1 cellular context compared by ENCODE assay signal in the genomic region with DNA sequence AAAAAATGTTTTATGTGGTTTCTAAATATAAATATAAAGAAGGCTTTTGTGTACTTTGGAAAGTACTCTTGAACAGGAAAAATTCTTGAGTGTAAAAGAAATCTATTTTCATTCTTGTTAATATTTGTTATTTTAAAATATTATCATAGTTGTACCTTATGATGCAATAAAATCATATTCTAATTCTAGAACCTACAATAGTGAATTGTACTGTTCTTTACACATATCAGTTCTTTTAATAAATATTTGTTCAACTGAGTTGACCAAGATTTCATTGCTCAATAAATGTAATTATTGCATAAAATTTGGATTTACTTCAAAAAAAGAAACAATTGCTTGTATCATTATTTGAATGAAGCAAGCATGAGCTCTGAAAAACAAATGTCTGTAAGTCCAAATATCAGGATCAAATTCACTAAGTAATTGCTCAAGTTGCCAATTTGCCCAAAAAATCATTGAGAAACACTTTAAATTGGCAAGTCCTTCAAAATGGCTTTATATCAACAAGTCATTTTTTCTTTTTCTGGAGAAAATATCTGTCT.
TF ChIP-seq lines count a peak whose summit lies in the region.

No MANE protein-coding gene starts in this region.

TF ChIP-seq in HCT116, 20 proteins besides CTCF, POLR2A, EP300 and RAD21 (continued from another document):
- TF ChIP-seq, protein P1, sequence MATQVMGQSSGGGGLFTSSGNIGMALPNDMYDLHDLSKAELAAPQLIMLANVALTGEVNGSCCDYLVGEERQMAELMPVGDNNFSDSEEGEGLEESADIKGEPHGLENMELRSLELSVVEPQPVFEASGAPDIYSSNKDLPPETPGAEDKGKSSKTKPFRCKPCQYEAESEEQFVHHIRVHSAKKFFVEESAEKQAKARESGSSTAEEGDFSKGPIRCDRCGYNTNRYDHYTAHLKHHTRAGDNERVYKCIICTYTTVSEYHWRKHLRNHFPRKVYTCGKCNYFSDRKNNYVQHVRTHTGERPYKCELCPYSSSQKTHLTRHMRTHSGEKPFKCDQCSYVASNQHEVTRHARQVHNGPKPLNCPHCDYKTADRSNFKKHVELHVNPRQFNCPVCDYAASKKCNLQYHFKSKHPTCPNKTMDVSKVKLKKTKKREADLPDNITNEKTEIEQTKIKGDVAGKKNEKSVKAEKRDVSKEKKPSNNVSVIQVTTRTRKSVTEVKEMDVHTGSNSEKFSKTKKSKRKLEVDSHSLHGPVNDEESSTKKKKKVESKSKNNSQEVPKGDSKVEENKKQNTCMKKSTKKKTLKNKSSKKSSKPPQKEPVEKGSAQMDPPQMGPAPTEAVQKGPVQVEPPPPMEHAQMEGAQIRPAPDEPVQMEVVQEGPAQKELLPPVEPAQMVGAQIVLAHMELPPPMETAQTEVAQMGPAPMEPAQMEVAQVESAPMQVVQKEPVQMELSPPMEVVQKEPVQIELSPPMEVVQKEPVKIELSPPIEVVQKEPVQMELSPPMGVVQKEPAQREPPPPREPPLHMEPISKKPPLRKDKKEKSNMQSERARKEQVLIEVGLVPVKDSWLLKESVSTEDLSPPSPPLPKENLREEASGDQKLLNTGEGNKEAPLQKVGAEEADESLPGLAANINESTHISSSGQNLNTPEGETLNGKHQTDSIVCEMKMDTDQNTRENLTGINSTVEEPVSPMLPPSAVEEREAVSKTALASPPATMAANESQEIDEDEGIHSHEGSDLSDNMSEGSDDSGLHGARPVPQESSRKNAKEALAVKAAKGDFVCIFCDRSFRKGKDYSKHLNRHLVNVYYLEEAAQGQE (IDR thresholded peaks at IDR 0.05; ENCODE audit: low read depth) = no peak
- no peak for TF ChIP-seq TCF7L2 (IDR thresholded peaks at IDR 0.05; ENCODE audit: borderline replicate concordance, extremely low read depth, insufficient read depth, insufficient read length)
- no peak for TF ChIP-seq CEBPB (IDR thresholded peaks at IDR 0.05; ENCODE audit: low read depth)
- TF ChIP-seq ZFX (IDR thresholded peaks at IDR 0.05) = no peak
- TF ChIP-seq FOSL1 (IDR thresholded peaks at IDR 0.05; ENCODE audit: low read depth) = no peak
- TF ChIP-seq EGR1 (IDR thresholded peaks at IDR 0.05; ENCODE audit: low read depth) = no peak
- no peak for TF ChIP-seq ZNF274 (IDR thresholded peaks at IDR 0.05; ENCODE audit: low read depth, low read length)
- TF ChIP-seq POLR2AphosphoS5 (IDR thresholded peaks at IDR 0.05; ENCODE audit: low read depth, low read length) = no peak
- no peak for TF ChIP-seq EZH2phosphoT487 (IDR thresholded peaks at IDR 0.05; ENCODE audit: borderline replicate concordance)
- TF ChIP-seq CBX3 (IDR thresholded peaks at IDR 0.05; ENCODE audit: low read depth) = no peak
TF ChIP-seq in HCT116: peak in this region for 0.
